ENCODE assay signal across 22 cellular contexts in genomic region chr20:1813674-1814635, GRCh38.
DNase-seq lines count a peak whose midpoint lies in the region; ATAC-seq and TF ChIP-seq lines count a peak whose summit lies in the region.
"Had no signal": no experiment of that assay in that cellular context is flagged by ENCODE, and none has a peak within 500 bp of the region (broad histone marks: within the 10 kb centered on the region; RNA-seq: fewer than 3 reads in every experiment).

No MANE protein-coding gene starts in this region.

- H3K4me3 ChIP-seq in heart left ventricle (no peak overlapping the region), dorsolateral prefrontal cortex (no peak overlapping the region), mesenchymal stem cell (ENCODE audit: insufficient read depth in 1 of 2, low read depth in 1 of 2, low read length in 2 of 2) (no peak overlapping the region)
- H3K4me3 ChIP-seq: adrenal gland, gastrocnemius medialis, Peyer's patch had no signal

- H4K8ac ChIP-seq in mesenchymal stem cell (ENCODE audit: low read length) = no peak overlapping the region

- H4K91ac ChIP-seq in mesenchymal stem cell (ENCODE audit: low read length) = peak overlapping the region; percentile 48

- H3K4ac ChIP-seq in mesenchymal stem cell (ENCODE audit: low read depth in 1 of 2, low read length in 2 of 2) = peak overlapping the region; percentile 29 to 61

- peaks cover 53 to 66% of the 10 kb centered on the region in 2 donors for H3K27me3 Mint-ChIP-seq in T-cell
- H3K27me3 Mint-ChIP-seq: stimulated activated memory B cell treated with anti-CD40 and anti-IgM and Interleukin-4, amounts not matched to agents 10 μg/mL and 1 μg/mL and 100 μg/mL, for 72 hours had no signal

- H2BK5ac ChIP-seq in mesenchymal stem cell (ENCODE audit: low read depth, low read length, poor library complexity, severe bottlenecking) = no peak overlapping the region

- no peak overlapping the region for H3K23ac ChIP-seq in mesenchymal stem cell (ENCODE audit: low read length in 2 of 2)

- no peak for DNase-seq in heart left ventricle
- DNase-seq in Right ventricle myocardium inferior (ENCODE audit: missing footprints) = no peak
- DNase-seq in dorsolateral prefrontal cortex = no peak
- DNase-seq in mesenchymal stem cell = no peak
- no peak for DNase-seq in T-cell
- no peak for DNase-seq in DMS53 treated with DMSO at 0.1 percent for 48 hours (lab: John Stamatoyannopoulos, UW; ENCODE audit: unreplicated experiment)
- no peak for DNase-seq in NCI-H187 treated with DMSO at 0.1 percent for 48 hours (lab: John Stamatoyannopoulos, UW)
- DNase-seq: activated CD4-positive, alpha-beta T cell treated with anti-CD3 and anti-CD28 coated beads for 4 hours; DMS153; H9; immature natural killer cell; NCI-H146; NCI-H524 treated with DMSO at 0.1 percent for 48 hours; retina; stimulated activated CD4-positive, alpha-beta T cell treated with anti-CD3 and anti-CD28 coated beads, Interleukin-4, amount 100 ng/mL, for 4 hours; T-helper 17 cell had no signal

- H3K27me3 ChIP-seq in heart left ventricle = no peaks in the 10 kb centered on the region
- no peaks in the 10 kb centered on the region for H3K27me3 ChIP-seq in dorsolateral prefrontal cortex
- peaks cover 0 to 17% of the 10 kb centered on the region in 2 experiments for H3K27me3 ChIP-seq in mesenchymal stem cell (ENCODE audit: control insufficient read depth in 1 of 2, insufficient read depth in 1 of 2, low read length in 2 of 2)
- H3K27me3 ChIP-seq: adrenal gland, gastrocnemius medialis, Peyer's patch had no signal

- peaks cover 26 to 52% (median 33%) of the 10 kb centered on the region in 3 donors for H3K4me1 Mint-ChIP-seq in T-cell
- H3K4me1 Mint-ChIP-seq: immature natural killer cell had no signal

- H3K27ac Mint-ChIP-seq in T-cell = no peak overlapping the region
- H3K27ac Mint-ChIP-seq: H9; immature natural killer cell; stimulated activated memory B cell treated with anti-CD40 and anti-IgM and Interleukin-4, amounts not matched to agents 10 μg/mL and 1 μg/mL and 100 μg/mL, for 72 hours; T-helper 17 cell had no signal

- H3K18ac ChIP-seq in mesenchymal stem cell (ENCODE audit: low read depth in 1 of 2, low read length in 2 of 2) = peak overlapping the region; percentile 8 to 71

- TF ChIP-seq POLR2A in heart left ventricle (IDR thresholded peaks at IDR 0.05) = no peak

- no peak overlapping the region for H2BK15ac ChIP-seq in mesenchymal stem cell (ENCODE audit: low read depth, poor library complexity, severe bottlenecking)

- H3K79me1 ChIP-seq in mesenchymal stem cell (replicated peaks; ENCODE audit: low read length, poor library complexity, severe bottlenecking) = no peaks in the 10 kb centered on the region

- 91 to 96% (median 93%) methylated on average over 13 of the region's 13 CpGs for WGBS in heart left ventricle, 4 donors
- 92% methylated on average over 12 of the region's 13 CpGs for WGBS in mesenchymal stem cell

- no peak overlapping the region for H3K4me3 Mint-ChIP-seq in T-cell
- H3K4me3 Mint-ChIP-seq: H9; immature natural killer cell; stimulated activated memory B cell treated with anti-CD40 and anti-IgM and Interleukin-4, amounts not matched to agents 10 μg/mL and 1 μg/mL and 100 μg/mL, for 72 hours; T-helper 17 cell had no signal

- H3K27ac ChIP-seq in heart left ventricle = peak overlapping the region in 11 of 12 donors; percentile 3 to 92 (median 73)
- H3K27ac ChIP-seq in dorsolateral prefrontal cortex = peak overlapping the region in 49 of 59 donors; percentile 4 to 99 (median 92)
- H3K27ac ChIP-seq in mesenchymal stem cell (ENCODE audit: low read length, poor library complexity, severe bottlenecking) = no peak overlapping the region
- H3K27ac ChIP-seq: adrenal gland, HL-60 had no signal

- H3K36me3 Mint-ChIP-seq in T-cell = no peaks in the 10 kb centered on the region
- H3K36me3 Mint-ChIP-seq: immature natural killer cell; stimulated activated memory B cell treated with anti-CD40 and anti-IgM and Interleukin-4, amounts not matched to agents 10 μg/mL and 1 μg/mL and 100 μg/mL, for 72 hours had no signal

- POLR2A ChIA-PET in T-cell (lab: Charles Lee) = interaction anchor here in 1 of 2 donors (0.7 kb wide), 1 partner anchor 593 kb away, joined by 3 read pairs; no protein-coding TSS in a partner anchor

- intact Hi-C loops in heart left ventricle (cut with DNase I) = loop anchor here in 1 of 10 donors (5.0 kb wide), 1 partner anchor 288 kb away; the partner anchor contains the start of gene STK35
- intact Hi-C loops in Right ventricle myocardium inferior (cut with DNase I) = no loop called here
- intact Hi-C loops in dorsolateral prefrontal cortex (cut with DNase I) = no loop called here

- no peaks in the 10 kb centered on the region for H3K9me3 Mint-ChIP-seq in T-cell
- H3K9me3 Mint-ChIP-seq: H9; stimulated activated memory B cell treated with anti-CD40 and anti-IgM and Interleukin-4, amounts not matched to agents 10 μg/mL and 1 μg/mL and 100 μg/mL, for 72 hours had no signal

- TF ChIP-seq CTCF in heart left ventricle (IDR thresholded peaks at IDR 0.05) (no peak), dorsolateral prefrontal cortex (IDR thresholded peaks at IDR 0.05 in 54 of 56, conservative IDR thresholded peaks at IDR 0.05 in 2 of 56; ENCODE audit: low read depth in 1 of 56, partially characterized antibody in 56 of 56) (no peak)

- H3K14ac ChIP-seq in mesenchymal stem cell (ENCODE audit: low read length in 2 of 2) = no peak overlapping the region

- H2AK5ac ChIP-seq in mesenchymal stem cell (ENCODE audit: low read length, severe bottlenecking) = peak overlapping the region; percentile 9

- H3K4me1 ChIP-seq in heart left ventricle (peaks cover 0 to 86% (median 59%) of the 10 kb centered on the region in 12 donors), mesenchymal stem cell (ENCODE audit: control insufficient read depth, insufficient read depth, low read depth, low read length) (peaks cover 20% of the 10 kb centered on the region)

- H3K4me2 ChIP-seq in mesenchymal stem cell (ENCODE audit: low read length, poor library complexity, severe bottlenecking) = no peak overlapping the region

- H3K9me3 ChIP-seq in heart left ventricle (no peaks in the 10 kb centered on the region), mesenchymal stem cell (ENCODE audit: control insufficient read depth, low read length) (no peaks in the 10 kb centered on the region)
- H3K9me3 ChIP-seq: adrenal gland, gastrocnemius medialis, Peyer's patch had no signal

- H2AFZ ChIP-seq in mesenchymal stem cell (ENCODE audit: low read depth, low read length) = no peak overlapping the region

- peak overlapping the region; percentile 19 for H3K9ac ChIP-seq in mesenchymal stem cell (ENCODE audit: low read length)

- CTCF ChIA-PET in T-cell (lab: Charles Lee) = no interaction called here

- H2BK120ac ChIP-seq in mesenchymal stem cell (ENCODE audit: low read depth, low read length) = no peak overlapping the region

- ATAC-seq in heart left ventricle (no peak), Right ventricle myocardium inferior (no peak), T-cell (replicated peaks in 1 of 4) (no peak), GM18502 (IDR thresholded peaks at IDR 0.05; ENCODE audit: poor library complexity, unreplicated experiment) (no peak)
- ATAC-seq: stimulated activated memory B cell treated with anti-CD40 and anti-IgM and Interleukin-4, amounts not matched to agents 10 μg/mL and 1 μg/mL and 100 μg/mL, for 72 hours; T-helper 17 cell had no signal

- no peaks in the 10 kb centered on the region for H3K36me3 ChIP-seq in heart left ventricle
- no peaks in the 10 kb centered on the region for H3K36me3 ChIP-seq in mesenchymal stem cell (ENCODE audit: control insufficient read depth in 1 of 2, insufficient read depth in 2 of 2, low read depth in 1 of 2, low read length in 2 of 2)
- H3K36me3 ChIP-seq: adrenal gland, gastrocnemius medialis, Peyer's patch had no signal

- H2BK12ac ChIP-seq in mesenchymal stem cell (ENCODE audit: low read length in 2 of 2) = peak overlapping the region; percentile 79 to 87
